In the genomic region with DNA sequence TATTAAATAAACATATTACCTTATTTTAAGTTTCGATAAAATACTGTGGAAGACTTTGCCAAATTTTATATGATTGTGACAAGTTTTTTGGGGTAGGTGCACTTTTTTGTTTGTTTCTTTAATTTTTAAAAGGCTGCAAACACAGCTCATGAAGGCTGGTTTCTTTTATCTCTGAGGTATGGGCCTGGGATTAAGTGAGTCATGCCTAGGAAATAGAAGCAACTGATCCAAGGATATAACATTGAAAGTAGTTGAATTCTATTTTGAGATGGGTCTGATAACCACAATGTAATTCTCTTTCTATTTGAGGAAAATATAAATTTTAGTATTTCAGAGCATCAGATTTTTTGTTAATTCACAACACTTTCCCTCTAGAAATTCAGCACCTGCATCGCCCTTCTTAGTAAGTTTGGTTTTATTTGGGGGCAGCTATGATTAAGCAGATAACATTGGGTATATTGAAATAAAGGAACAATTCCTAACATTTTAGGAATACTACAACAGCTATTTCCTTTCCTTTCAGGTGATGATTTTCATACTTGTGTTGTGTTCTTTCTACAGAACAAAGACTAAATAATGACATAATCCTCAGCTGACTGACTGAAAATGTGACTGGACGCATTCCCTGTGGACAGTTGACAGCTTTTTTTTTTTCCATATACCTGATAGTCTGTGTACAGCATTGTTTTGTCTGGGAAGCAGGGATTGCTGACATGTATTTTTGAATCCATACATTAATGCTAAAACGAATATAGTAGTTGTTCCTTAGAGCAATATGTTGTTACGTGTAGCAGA, we compare ENCODE assay signal across 1 cellular context.
TF ChIP-seq lines count a peak whose summit lies in the region.

No MANE protein-coding gene starts in this region.

TF ChIP-seq in IMR-90, 13 proteins besides CTCF, POLR2A, EP300 and RAD21:
- no peak for TF ChIP-seq MXI1 (IDR thresholded peaks at IDR 0.05; ENCODE audit: borderline replicate concordance, low read depth, low read length)
- TF ChIP-seq FOS (IDR thresholded peaks at IDR 0.05; ENCODE audit: low read depth, low read length), result no peak
- TF ChIP-seq MAZ (IDR thresholded peaks at IDR 0.05; ENCODE audit: borderline replicate concordance, low read depth, low read length), result no peak
